In genomic region chr13:41643502-41643901, GRCh38 we compare ENCODE assay signal across 31 cellular contexts.
DNase-seq lines count a peak whose midpoint lies in the region; ATAC-seq, FAIRE-seq and TF ChIP-seq lines count a peak whose summit lies in the region.
"Had no signal": no experiment of that assay in that cellular context is flagged by ENCODE, and none has a peak within 500 bp of the region (broad histone marks: within the 10 kb centered on the region; RNA-seq: fewer than 3 reads in every experiment).

No MANE protein-coding gene starts in this region.

- no peak overlapping the region for H3K18ac ChIP-seq in trophoblast cell (ENCODE audit: low read length)

- no peak overlapping the region for H3K27ac Mint-ChIP-seq in stimulated activated naive B cell treated with anti-CD40 and anti-IgM and Interleukin-4, amounts not matched to agents 10 μg/mL and 1 μg/mL and 100 μg/mL, for 72 hours
- H3K27ac Mint-ChIP-seq: activated naive CD8-positive, alpha-beta T cell treated with anti-CD3 and anti-CD28 coated beads, Interleukin-2, amount 10 ng/mL, durations not matched to agents 7 days and 5 days; CD4-positive, alpha-beta T cell; nephron progenitor cell had no signal

- H2BK12ac ChIP-seq in trophoblast cell (ENCODE audit: low read length) = peak overlapping the region; percentile 84

- no peak overlapping the region for H4K12ac ChIP-seq in trophoblast cell (ENCODE audit: low read depth, low read length)

- H3K36me3 ChIP-seq in OCI-LY1 (ENCODE audit: insufficient read depth, low read length) (no peaks in the 10 kb centered on the region), trophoblast cell (ENCODE audit: control insufficient read depth in 1 of 2, insufficient read depth in 2 of 2, low read length in 2 of 2) (no peaks in the 10 kb centered on the region)
- H3K36me3 ChIP-seq: esophagus squamous epithelium, heart left ventricle, SJSA1, vagina, WERI-Rb-1 had no signal

- FAIRE-seq in GM12892 (lab: Jason Lieb, UNC) = peak; percentile 42
- FAIRE-seq: astrocyte, D721Med had no signal

- no peak overlapping the region for H2AFZ ChIP-seq in OCI-LY1 (ENCODE audit: low read length)
- H2AFZ ChIP-seq in trophoblast cell (ENCODE audit: insufficient read depth, low read length, poor library complexity) = no peak overlapping the region

- peak overlapping the region; percentile 53 for H2AK5ac ChIP-seq in trophoblast cell (ENCODE audit: low read length)

- H4K8ac ChIP-seq in trophoblast cell (ENCODE audit: low read depth, low read length) = no peak overlapping the region

- peak overlapping the region; percentile 32 for H3K27ac ChIP-seq in OCI-LY1 (ENCODE audit: low read depth, low read length, poor library complexity, severe bottlenecking)
- peak overlapping the region; percentile 32 for H3K27ac ChIP-seq in cingulate gyrus (ENCODE audit: low read depth, low read length)
- no peak overlapping the region for H3K27ac ChIP-seq in trophoblast cell (ENCODE audit: low read depth, low read length)
- H3K27ac ChIP-seq: esophagus squamous epithelium, RWPE1, SJSA1, vagina, WERI-Rb-1 had no signal

- no peak overlapping the region for H3K23ac ChIP-seq in trophoblast cell (ENCODE audit: low read length)

- peak overlapping the region; percentile 44 for H3K14ac ChIP-seq in trophoblast cell (ENCODE audit: low read length)

- H3K4me3 Mint-ChIP-seq in stimulated activated naive B cell treated with anti-CD40 and anti-IgM and Interleukin-4, amounts not matched to agents 10 μg/mL and 1 μg/mL and 100 μg/mL, for 72 hours = no peak overlapping the region
- H3K4me3 Mint-ChIP-seq: activated naive CD8-positive, alpha-beta T cell treated with anti-CD3 and anti-CD28 coated beads, Interleukin-2, amount 10 ng/mL, durations not matched to agents 7 days and 5 days; CD4-positive, alpha-beta T cell; nephron progenitor cell had no signal

- H3K4ac ChIP-seq in trophoblast cell (ENCODE audit: low read depth, low read length) = no peak overlapping the region

- H3K27me3 ChIP-seq in OCI-LY1 (ENCODE audit: insufficient read depth, low read length) (no peaks in the 10 kb centered on the region), trophoblast cell (ENCODE audit: insufficient read depth, low read length) (no peaks in the 10 kb centered on the region)
- H3K27me3 ChIP-seq: esophagus squamous epithelium, heart left ventricle, SJSA1, vagina had no signal

- ATAC-seq in sciatic nerve = no peak
- no peak for ATAC-seq in stimulated activated naive B cell treated with anti-CD40 and anti-IgM and Interleukin-4, amounts not matched to agents 10 μg/mL and 1 μg/mL and 100 μg/mL, for 72 hours (replicated peaks)
- ATAC-seq: heart left ventricle had no signal

- H3K9ac ChIP-seq in OCI-LY1 (ENCODE audit: low read length) (no peak overlapping the region), trophoblast cell (ENCODE audit: low read length) (no peak overlapping the region)

- no peaks in the 10 kb centered on the region for H3K9me2 ChIP-seq in OCI-LY1 (ENCODE audit: low read depth, low read length)

- H3K79me1 ChIP-seq in trophoblast cell (ENCODE audit: low read length) = peaks cover 15% of the 10 kb centered on the region

- no peak for DNase-seq in GM12892 (ENCODE audit: insufficient read length)
- no peak for DNase-seq in trophoblast cell
- DNase-seq in NCI-H2107 treated with DMSO at 0.1 percent for 48 hours (lab: John Stamatoyannopoulos, UW; ENCODE audit: unreplicated experiment) = no peak
- no peak for DNase-seq in Kasumi-1 (lab: John Stamatoyannopoulos, UW)
- no peak for DNase-seq in sciatic nerve (ENCODE audit: low spot score)
- no peak for DNase-seq in stimulated activated naive B cell treated with anti-CD40 and anti-IgM and Interleukin-4, amounts not matched to agents 10 μg/mL and 1 μg/mL and 100 μg/mL, for 72 hours
- DNase-seq: activated CD4-positive, alpha-beta T cell treated with anti-CD3 and anti-CD28 coated beads for 48 hours; activated effector memory CD4-positive, alpha-beta T cell treated with anti-CD3 and anti-CD28 coated beads, Interleukin-2, amount 50 U/mL, for 16 hours; activated naive CD8-positive, alpha-beta T cell treated with anti-CD3 and anti-CD28 coated beads, Interleukin-2, amount 10 ng/mL, durations not matched to agents 7 days and 5 days; CD4-positive, alpha-beta T cell; DND-41; esophagus squamous epithelium; foreskin melanocyte; GF-D8; heart left ventricle; KBM-7; NCI-H1417; NCI-H2081 treated with DMSO at 0.1 percent for 48 hours; NCI-H446; NCI-H774; nephron progenitor cell; OCI-M1; stimulated activated naive CD4-positive, alpha-beta T cell; WERI-Rb-1 had no signal

- peaks cover 0 to 2% of the 10 kb centered on the region in 2 donors for H3K4me1 Mint-ChIP-seq in stimulated activated naive B cell treated with anti-CD40 and anti-IgM and Interleukin-4, amounts not matched to agents 10 μg/mL and 1 μg/mL and 100 μg/mL, for 72 hours
- H3K4me1 Mint-ChIP-seq: activated naive CD8-positive, alpha-beta T cell treated with anti-CD3 and anti-CD28 coated beads, Interleukin-2, amount 10 ng/mL, durations not matched to agents 7 days and 5 days had no signal

- H3K27me3 Mint-ChIP-seq in stimulated activated naive B cell treated with anti-CD40 and anti-IgM and Interleukin-4, amounts not matched to agents 10 μg/mL and 1 μg/mL and 100 μg/mL, for 72 hours = peaks cover 0 to 4% of the 10 kb centered on the region in 2 donors
- H3K27me3 Mint-ChIP-seq: activated naive CD8-positive, alpha-beta T cell treated with anti-CD3 and anti-CD28 coated beads, Interleukin-2, amount 10 ng/mL, durations not matched to agents 7 days and 5 days; CD4-positive, alpha-beta T cell had no signal

- peak overlapping the region; percentile 54 for H2BK120ac ChIP-seq in trophoblast cell (ENCODE audit: insufficient read depth, low read length, poor library complexity)

- intact Hi-C loops in sciatic nerve (cut with DNase I) = loop anchor here (10.0 kb wide), 1 partner anchor 189 kb away; the partner anchor contains the start of gene RGCC

- TF ChIP-seq CTCF in OCI-LY1 (IDR thresholded peaks at IDR 0.05; ENCODE audit: low read length) = no peak

- no peaks in the 10 kb centered on the region for H4K20me1 ChIP-seq in OCI-LY1 (ENCODE audit: insufficient read depth, low read length)

- peaks cover 14 to 20% of the 10 kb centered on the region in 2 donors for H3K36me3 Mint-ChIP-seq in stimulated activated naive B cell treated with anti-CD40 and anti-IgM and Interleukin-4, amounts not matched to agents 10 μg/mL and 1 μg/mL and 100 μg/mL, for 72 hours
- H3K36me3 Mint-ChIP-seq: activated naive CD8-positive, alpha-beta T cell treated with anti-CD3 and anti-CD28 coated beads, Interleukin-2, amount 10 ng/mL, durations not matched to agents 7 days and 5 days had no signal

- H3K4me2 ChIP-seq in OCI-LY1 (ENCODE audit: low read length) = no peak overlapping the region; the same call in 1 of the 2 replicates
- no peak overlapping the region for H3K4me2 ChIP-seq in trophoblast cell (ENCODE audit: low read length)

- H2BK5ac ChIP-seq in trophoblast cell (ENCODE audit: low read depth, low read length, poor library complexity) = no peak overlapping the region

- H3K9me3 ChIP-seq in OCI-LY1 (ENCODE audit: low read length) = no peaks in the 10 kb centered on the region
- no peaks in the 10 kb centered on the region for H3K9me3 ChIP-seq in trophoblast cell (ENCODE audit: insufficient read depth, low read depth, low read length)
- H3K9me3 ChIP-seq: esophagus squamous epithelium, heart left ventricle, SJSA1, vagina had no signal

- no peak overlapping the region for H3K4me3 ChIP-seq in OCI-LY1 (ENCODE audit: low read depth, low read length, poor library complexity, severe bottlenecking)
- H3K4me3 ChIP-seq in trophoblast cell (ENCODE audit: low read depth, low read length) = no peak overlapping the region
- H3K4me3 ChIP-seq: esophagus squamous epithelium, heart left ventricle, SJSA1, vagina had no signal

- no peak for TF ChIP-seq POLR2A in GM12892 (IDR thresholded peaks at IDR 0.05; ENCODE audit: low read depth, low read length)

- no peaks in the 10 kb centered on the region for H3K9me3 Mint-ChIP-seq in stimulated activated naive B cell treated with anti-CD40 and anti-IgM and Interleukin-4, amounts not matched to agents 10 μg/mL and 1 μg/mL and 100 μg/mL, for 72 hours
- H3K9me3 Mint-ChIP-seq: activated naive CD8-positive, alpha-beta T cell treated with anti-CD3 and anti-CD28 coated beads, Interleukin-2, amount 10 ng/mL, durations not matched to agents 7 days and 5 days; CD4-positive, alpha-beta T cell; nephron progenitor cell had no signal

- no CpG with 5 or more reads among the region's 4 CpGs for WGBS in trophoblast cell (ENCODE audit: extremely low coverage, insufficient coverage, insufficient read length)

- peak overlapping the region; percentile 47 for H4K91ac ChIP-seq in trophoblast cell (ENCODE audit: low read depth, low read length)

- no peaks in the 10 kb centered on the region for H3K79me2 ChIP-seq in OCI-LY1 (ENCODE audit: insufficient read depth, low read length)
- H3K79me2 ChIP-seq in trophoblast cell (ENCODE audit: control insufficient read depth, insufficient read depth, low read length, poor library complexity) = no peaks in the 10 kb centered on the region

- H3K4me1 ChIP-seq in OCI-LY1 (ENCODE audit: insufficient read depth, low read length, severe bottlenecking) (peaks cover 53% of the 10 kb centered on the region), trophoblast cell (ENCODE audit: control insufficient read depth in 1 of 2, insufficient read depth in 2 of 2, low read length in 2 of 2) (peaks cover 5 to 10% of the 10 kb centered on the region in 2 experiments)

- H3F3A ChIP-seq in OCI-LY1 (ENCODE audit: insufficient read depth, low read length) = no peaks in the 10 kb centered on the region
